ENCODE assay signal across 2 cellular contexts in the genomic region with DNA sequence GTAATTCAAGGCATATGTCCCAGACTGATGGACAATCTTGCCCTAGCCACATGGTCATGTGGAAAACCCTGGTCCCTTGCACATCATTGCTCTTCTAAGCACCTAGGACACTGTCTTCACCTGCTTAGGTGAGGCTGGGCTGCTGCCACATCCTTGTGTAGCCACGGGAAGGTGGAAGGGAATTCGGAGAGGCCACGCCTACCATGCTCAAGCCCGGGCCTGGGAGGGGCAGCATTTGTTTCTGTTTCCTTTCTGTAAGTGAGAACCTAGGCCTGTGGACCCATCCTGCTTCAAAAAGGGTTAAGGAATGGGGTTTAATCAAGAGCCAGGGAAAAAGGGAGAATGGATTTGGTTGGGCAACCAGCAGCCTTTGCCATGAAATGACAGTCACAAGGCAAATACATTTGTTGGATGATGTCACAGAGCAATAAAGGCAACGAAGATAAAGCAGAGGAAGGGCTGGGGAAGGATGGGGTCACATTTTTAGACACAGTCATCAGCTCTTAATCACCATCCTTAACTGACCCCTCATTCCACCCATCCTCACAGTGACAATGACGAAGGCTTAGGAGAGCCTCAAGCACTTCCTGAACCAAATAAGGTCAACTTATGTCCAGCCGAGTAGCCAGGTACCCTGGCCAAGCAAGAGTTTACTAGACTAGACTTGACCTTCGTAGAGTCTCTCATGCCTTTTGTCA.
TF ChIP-seq lines count a peak whose summit lies in the region.

No MANE protein-coding gene starts in this region.

TF ChIP-seq in GM23338, 12 proteins besides CTCF, POLR2A, EP300 and RAD21 (continued from another document):
- TF ChIP-seq, protein P1, sequence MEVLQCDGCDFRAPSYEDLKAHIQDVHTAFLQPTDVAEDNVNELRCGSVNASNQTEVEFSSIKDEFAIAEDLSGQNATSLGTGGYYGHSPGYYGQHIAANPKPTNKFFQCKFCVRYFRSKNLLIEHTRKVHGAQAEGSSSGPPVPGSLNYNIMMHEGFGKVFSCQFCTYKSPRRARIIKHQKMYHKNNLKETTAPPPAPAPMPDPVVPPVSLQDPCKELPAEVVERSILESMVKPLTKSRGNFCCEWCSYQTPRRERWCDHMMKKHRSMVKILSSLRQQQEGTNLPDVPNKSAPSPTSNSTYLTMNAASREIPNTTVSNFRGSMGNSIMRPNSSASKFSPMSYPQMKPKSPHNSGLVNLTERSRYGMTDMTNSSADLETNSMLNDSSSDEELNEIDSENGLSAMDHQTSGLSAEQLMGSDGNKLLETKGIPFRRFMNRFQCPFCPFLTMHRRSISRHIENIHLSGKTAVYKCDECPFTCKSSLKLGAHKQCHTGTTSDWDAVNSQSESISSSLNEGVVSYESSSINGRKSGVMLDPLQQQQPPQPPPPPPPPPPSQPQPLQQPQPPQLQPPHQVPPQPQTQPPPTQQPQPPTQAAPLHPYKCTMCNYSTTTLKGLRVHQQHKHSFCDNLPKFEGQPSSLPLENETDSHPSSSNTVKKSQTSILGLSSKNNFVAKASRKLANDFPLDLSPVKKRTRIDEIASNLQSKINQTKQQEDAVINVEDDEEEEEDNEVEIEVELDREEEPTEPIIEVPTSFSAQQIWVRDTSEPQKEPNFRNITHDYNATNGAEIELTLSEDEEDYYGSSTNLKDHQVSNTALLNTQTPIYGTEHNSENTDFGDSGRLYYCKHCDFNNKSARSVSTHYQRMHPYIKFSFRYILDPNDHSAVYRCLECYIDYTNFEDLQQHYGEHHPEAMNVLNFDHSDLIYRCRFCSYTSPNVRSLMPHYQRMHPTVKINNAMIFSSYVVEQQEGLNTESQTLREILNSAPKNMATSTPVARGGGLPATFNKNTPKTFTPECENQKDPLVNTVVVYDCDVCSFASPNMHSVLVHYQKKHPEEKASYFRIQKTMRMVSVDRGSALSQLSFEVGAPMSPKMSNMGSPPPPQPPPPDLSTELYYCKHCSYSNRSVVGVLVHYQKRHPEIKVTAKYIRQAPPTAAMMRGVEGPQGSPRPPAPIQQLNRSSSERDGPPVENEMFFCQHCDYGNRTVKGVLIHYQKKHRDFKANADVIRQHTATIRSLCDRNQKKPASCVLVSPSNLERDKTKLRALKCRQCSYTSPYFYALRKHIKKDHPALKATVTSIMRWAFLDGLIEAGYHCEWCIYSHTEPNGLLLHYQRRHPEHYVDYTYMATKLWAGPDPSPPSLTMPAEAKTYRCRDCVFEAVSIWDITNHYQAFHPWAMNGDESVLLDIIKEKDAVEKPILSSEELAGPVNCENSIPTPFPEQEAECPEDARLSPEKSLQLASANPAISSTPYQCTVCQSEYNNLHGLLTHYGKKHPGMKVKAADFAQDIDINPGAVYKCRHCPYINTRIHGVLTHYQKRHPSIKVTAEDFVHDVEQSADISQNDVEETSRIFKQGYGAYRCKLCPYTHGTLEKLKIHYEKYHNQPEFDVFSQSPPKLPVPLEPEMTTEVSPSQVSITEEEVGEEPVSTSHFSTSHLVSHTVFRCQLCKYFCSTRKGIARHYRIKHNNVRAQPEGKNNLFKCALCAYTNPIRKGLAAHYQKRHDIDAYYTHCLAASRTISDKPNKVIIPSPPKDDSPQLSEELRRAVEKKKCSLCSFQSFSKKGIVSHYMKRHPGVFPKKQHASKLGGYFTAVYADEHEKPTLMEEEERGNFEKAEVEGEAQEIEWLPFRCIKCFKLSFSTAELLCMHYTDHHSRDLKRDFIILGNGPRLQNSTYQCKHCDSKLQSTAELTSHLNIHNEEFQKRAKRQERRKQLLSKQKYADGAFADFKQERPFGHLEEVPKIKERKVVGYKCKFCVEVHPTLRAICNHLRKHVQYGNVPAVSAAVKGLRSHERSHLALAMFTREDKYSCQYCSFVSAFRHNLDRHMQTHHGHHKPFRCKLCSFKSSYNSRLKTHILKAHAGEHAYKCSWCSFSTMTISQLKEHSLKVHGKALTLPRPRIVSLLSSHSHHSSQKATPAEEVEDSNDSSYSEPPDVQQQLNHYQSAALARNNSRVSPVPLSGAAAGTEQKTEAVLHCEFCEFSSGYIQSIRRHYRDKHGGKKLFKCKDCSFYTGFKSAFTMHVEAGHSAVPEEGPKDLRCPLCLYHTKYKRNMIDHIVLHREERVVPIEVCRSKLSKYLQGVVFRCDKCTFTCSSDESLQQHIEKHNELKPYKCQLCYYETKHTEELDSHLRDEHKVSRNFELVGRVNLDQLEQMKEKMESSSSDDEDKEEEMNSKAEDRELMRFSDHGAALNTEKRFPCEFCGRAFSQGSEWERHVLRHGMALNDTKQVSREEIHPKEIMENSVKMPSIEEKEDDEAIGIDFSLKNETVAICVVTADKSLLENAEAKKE (CRISPR knock-in tag; IDR thresholded peaks at IDR 0.05) = no peak

TF ChIP-seq in HEK293, 187 proteins besides CTCF, POLR2A, EP300 and RAD21 (continued from another document):
- TF ChIP-seq, protein P2, sequence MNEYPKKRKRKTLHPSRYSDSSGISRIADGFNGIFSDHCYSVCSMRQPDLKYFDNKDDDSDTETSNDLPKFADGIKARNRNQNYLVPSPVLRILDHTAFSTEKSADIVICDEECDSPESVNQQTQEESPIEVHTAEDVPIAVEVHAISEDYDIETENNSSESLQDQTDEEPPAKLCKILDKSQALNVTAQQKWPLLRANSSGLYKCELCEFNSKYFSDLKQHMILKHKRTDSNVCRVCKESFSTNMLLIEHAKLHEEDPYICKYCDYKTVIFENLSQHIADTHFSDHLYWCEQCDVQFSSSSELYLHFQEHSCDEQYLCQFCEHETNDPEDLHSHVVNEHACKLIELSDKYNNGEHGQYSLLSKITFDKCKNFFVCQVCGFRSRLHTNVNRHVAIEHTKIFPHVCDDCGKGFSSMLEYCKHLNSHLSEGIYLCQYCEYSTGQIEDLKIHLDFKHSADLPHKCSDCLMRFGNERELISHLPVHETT (tag by site-specific recombination; IDR thresholded peaks at IDR 0.05) = no peak
